In genomic region chr4:78439328-78439727, GRCh38 we compare ENCODE assay signal across 10 cellular contexts.
"Had no signal": no experiment of that assay in that cellular context is flagged by ENCODE, and none has a peak within 500 bp of the region (broad histone marks: within the 10 kb centered on the region; RNA-seq: fewer than 3 reads in every experiment).

No MANE protein-coding gene starts in this region.

- H3K9me3 Mint-ChIP-seq: activated naive CD4-positive, alpha-beta T cell treated with anti-CD3 and anti-CD28 coated beads, Interleukin-2, amount 50 U/mL, for 24 hours; stimulated activated memory B cell treated with anti-CD40 and anti-IgM and Interleukin-4, amounts not matched to agents 10 μg/mL and 1 μg/mL and 100 μg/mL, for 72 hours had no signal

- H3K4me1 Mint-ChIP-seq: activated naive CD4-positive, alpha-beta T cell treated with anti-CD3 and anti-CD28 coated beads, Interleukin-2, amount 50 U/mL, for 24 hours; stimulated activated memory B cell treated with anti-CD40 and anti-IgM and Interleukin-4, amounts not matched to agents 10 μg/mL and 1 μg/mL and 100 μg/mL, for 72 hours had no signal

- H3K27ac ChIP-seq: foreskin keratinocyte, heart right ventricle, parathyroid adenoma, skin epidermis, tibial nerve had no signal

- H3K27ac Mint-ChIP-seq: activated naive CD4-positive, alpha-beta T cell treated with anti-CD3 and anti-CD28 coated beads, Interleukin-2, amount 50 U/mL, for 24 hours; stimulated activated memory B cell treated with anti-CD40 and anti-IgM and Interleukin-4, amounts not matched to agents 10 μg/mL and 1 μg/mL and 100 μg/mL, for 72 hours had no signal

- H3K9ac ChIP-seq: parathyroid adenoma had no signal

- DNase-seq: activated CD4-positive, alpha-beta T cell treated with anti-CD3 and anti-CD28 coated beads, Interleukin-2, amount 50 U/mL, for 4 hours; activated CD4-positive, CD25-positive, alpha-beta regulatory T cell treated with anti-CD3 and anti-CD28 coated beads, Interleukin-2, amount 50 U/mL, for 72 hours; activated T-cell treated with anti-CD3 and anti-CD28 coated beads, Interleukin-2, amount 50 U/mL, for 1 hour; foreskin keratinocyte; heart right ventricle had no signal

- H3K4me3 Mint-ChIP-seq: activated naive CD4-positive, alpha-beta T cell treated with anti-CD3 and anti-CD28 coated beads, Interleukin-2, amount 50 U/mL, for 24 hours; stimulated activated memory B cell treated with anti-CD40 and anti-IgM and Interleukin-4, amounts not matched to agents 10 μg/mL and 1 μg/mL and 100 μg/mL, for 72 hours had no signal

- H3K4me1 ChIP-seq: foreskin keratinocyte, heart right ventricle, parathyroid adenoma had no signal

- H3K36me3 ChIP-seq: heart right ventricle, tibial nerve had no signal

- H3K27me3 Mint-ChIP-seq: activated naive CD4-positive, alpha-beta T cell treated with anti-CD3 and anti-CD28 coated beads, Interleukin-2, amount 50 U/mL, for 24 hours had no signal

- H3K27me3 ChIP-seq: foreskin keratinocyte, heart right ventricle, tibial nerve had no signal

- H3K79me2 ChIP-seq: parathyroid adenoma had no signal

- H3K36me3 Mint-ChIP-seq: activated naive CD4-positive, alpha-beta T cell treated with anti-CD3 and anti-CD28 coated beads, Interleukin-2, amount 50 U/mL, for 24 hours; stimulated activated memory B cell treated with anti-CD40 and anti-IgM and Interleukin-4, amounts not matched to agents 10 μg/mL and 1 μg/mL and 100 μg/mL, for 72 hours had no signal

- ATAC-seq: foreskin keratinocyte; heart right ventricle; stimulated activated memory B cell treated with anti-CD40 and anti-IgM and Interleukin-4, amounts not matched to agents 10 μg/mL and 1 μg/mL and 100 μg/mL, for 72 hours had no signal

- H3K4me3 ChIP-seq: heart right ventricle, skin epidermis, tibial nerve had no signal
